ENCODE assay signal across 9 cellular contexts in genomic region chr7:44750921-44751571, GRCh38. TPM values are rescaled to one million over a fixed set of nuclear protein-coding genes. Genes with fewer than 3 reads are reported as not detected.
DNase-seq lines count a peak whose midpoint lies in the region; ATAC-seq, FAIRE-seq and TF ChIP-seq lines count a peak whose summit lies in the region.
"Had no signal": no experiment of that assay in that cellular context is flagged by ENCODE, and none has a peak within 500 bp of the region (broad histone marks: within the 10 kb centered on the region; RNA-seq: fewer than 3 reads in every experiment).

No MANE protein-coding gene starts in this region.

- H3K27ac Mint-ChIP-seq in naive B cell (peak overlapping the region; percentile 96 to 99 (median 98)), HFFc6 (no peak overlapping the region)

- H3K27me3 ChIP-seq in KMS-11 (ENCODE audit: insufficient read depth, low read depth) (no peaks in the 10 kb centered on the region), esophagus squamous epithelium (no peaks in the 10 kb centered on the region)

- H3K4me1 ChIP-seq in KMS-11 (ENCODE audit: low read depth, poor library complexity, severe bottlenecking) (peaks cover 68% of the 10 kb centered on the region), esophagus squamous epithelium (peaks cover 31 to 72% (median 42%) of the 10 kb centered on the region in 3 donors)

- H3K9me3 Mint-ChIP-seq in naive B cell (no peaks in the 10 kb centered on the region), HFFc6 (no peaks in the 10 kb centered on the region)

- peak; percentile 65 for ATAC-seq in GM21529 (IDR thresholded peaks at IDR 0.05; ENCODE audit: unreplicated experiment)
- ATAC-seq in naive B cell (ENCODE audit: low read depth in 2 of 2) = peak; percentile 68 to 72

- H3K27ac ChIP-seq in KMS-11 (peak overlapping the region; percentile 91), esophagus squamous epithelium (peak overlapping the region in 1 of 4 donors; percentile 6)

- no peak overlapping the region for H3K4me3 ChIP-seq in KMS-11 (IDR thresholded peaks at IDR 0.05; ENCODE audit: insufficient read depth, low read depth, low read length)
- H3K4me3 ChIP-seq in esophagus squamous epithelium = no peak overlapping the region

- H3K4me3 Mint-ChIP-seq in naive B cell (peak overlapping the region; percentile 89 to 95 (median 93)), HFFc6 (no peak overlapping the region)

- no peaks in the 10 kb centered on the region for H3K9me3 ChIP-seq in esophagus squamous epithelium

- H3K79me2 ChIP-seq in KMS-11 (ENCODE audit: insufficient read depth, low read depth) = peaks cover 65% of the 10 kb centered on the region

- H2AFZ ChIP-seq in KMS-11 (ENCODE audit: low read depth) = no peak overlapping the region

- TF ChIP-seq POLR2A in GM12891 (IDR thresholded peaks at IDR 0.05; ENCODE audit: low read depth, low read length) = peak; percentile 77
- no peak for TF ChIP-seq POLR2A in esophagus squamous epithelium (IDR thresholded peaks at IDR 0.05)

- H3K36me3 Mint-ChIP-seq in naive B cell = peaks cover 0 to 14% of the 10 kb centered on the region in 2 donors
- H3K36me3 Mint-ChIP-seq in HFFc6 (ENCODE audit: low read depth) = peaks cover 7% of the 10 kb centered on the region

- WGBS in esophagus squamous epithelium, 2 donors = 60 to 62% methylated on average over 2 to 5 of the region's 6 CpGs

- DNase-seq in GM12891 (ENCODE audit: insufficient read length, low spot score) (peak; percentile 61), naive B cell (peak; percentile 81), retina (no peak), esophagus squamous epithelium (lab: John Stamatoyannopoulos, UW) (no peak), HFFc6 (no peak)
- DNase-seq in activated T-cell treated with anti-CD3 and anti-CD28 coated beads, Interleukin-2, amount 50 U/mL, for 48 hours = peak; percentile 49 to 57

- H3K27me3 Mint-ChIP-seq in naive B cell = no peaks in the 10 kb centered on the region
- H3K27me3 Mint-ChIP-seq in HFFc6 (ENCODE audit: insufficient read depth) = no peaks in the 10 kb centered on the region

- intact Hi-C loops in esophagus squamous epithelium (cut with DNase I) = loop anchor here (10.0 kb wide), 1 partner anchor 156 kb away; no protein-coding TSS in a partner anchor

- peaks cover 2% of the 10 kb centered on the region; the same call in 1 of the 2 replicates for H4K20me1 ChIP-seq in KMS-11 (ENCODE audit: insufficient read depth)

- peak overlapping the region; percentile 60 for H3K9ac ChIP-seq in KMS-11

- peak; percentile 89 for FAIRE-seq in GM12891 (lab: Jason Lieb, UNC)
- FAIRE-seq: TTC549 had no signal

- peak overlapping the region; percentile 95 for H3K4me2 ChIP-seq in KMS-11

- H3K36me3 ChIP-seq in KMS-11 (ENCODE audit: insufficient read depth) = no peaks in the 10 kb centered on the region
- peaks cover 0 to 23% (median 0%) of the 10 kb centered on the region in 3 donors for H3K36me3 ChIP-seq in esophagus squamous epithelium

- no peak for TF ChIP-seq CTCF in KMS-11 (conservative IDR thresholded peaks at IDR 0.05; ENCODE audit: low read depth, low read length)
- no peak for TF ChIP-seq CTCF in esophagus squamous epithelium (IDR thresholded peaks at IDR 0.05)
- TF ChIP-seq CTCF in HFFc6 (IDR thresholded peaks at IDR 0.05) = no peak

- H3K4me1 Mint-ChIP-seq in naive B cell (peaks cover 53 to 74% (median 53%) of the 10 kb centered on the region in 3 donors), HFFc6 (ENCODE audit: low read depth) (peaks cover 35% of the 10 kb centered on the region)

TF ChIP-seq in GM12891, 5 proteins besides CTCF, POLR2A, EP300 and RAD21:
- TF ChIP-seq PAX5 (IDR thresholded peaks at IDR 0.05; ENCODE audit: insufficient read depth, low read length, severe bottlenecking) (peak; percentile 56), SPI1 (IDR thresholded peaks at IDR 0.05; ENCODE audit: low read depth, low read length) (peak; percentile 97), TAF1 (IDR thresholded peaks at IDR 0.05; ENCODE audit: low read depth, low read length) (peak; percentile 81; the same call in 1 of the 2 replicates), POU2F2 (IDR thresholded peaks at IDR 0.05; ENCODE audit: low read depth, low read length) (no peak), POLR2AphosphoS5 (IDR thresholded peaks at IDR 0.05; ENCODE audit: low read depth, low read length) (peak; percentile 67; the same call in 1 of the 2 replicates)

RNA-seq across cellular contexts. Expression of gene ZMIZ2, which starts 2.4 kb away (rescaled TPM):
- polyA plus RNA-seq in GM12891 (2012; ENCODE audit: low read depth, missing spikeins) = 67.6 TPM
- 10 to 100 TPM in 5 of 6 donors, 1 to 10 TPM in 1; 5.8 to 22.8 (median 13.4) TPM for polyA plus RNA-seq in naive B cell (ENCODE audit: low read depth in 6 of 6)
- total RNA-seq in esophagus squamous epithelium = 10 to 100 TPM in 3 of 4 donors, 1 to 10 TPM in 1; 6.9 to 25.4 (median 18.3) TPM
- total RNA-seq in HFFc6 (2021; fragmentation: NEBNext Ultra II Directional; extraction: Animal tissue kit (Norgen Biotek cat#: 25700)) = 10 to 100 TPM; 33.2 to 42.4 (median 36.6) TPM

RNA-seq across cellular contexts. Expression of gene PPIA, which starts 45.4 kb away (rescaled TPM):
- 3,026 TPM for polyA plus RNA-seq in GM12891 (2012; ENCODE audit: low read depth, missing spikeins)
- 1,000 to 10,000 TPM; 2,925 to 4,431 (median 4,097) TPM for polyA plus RNA-seq in naive B cell (ENCODE audit: low read depth in 6 of 6)
- total RNA-seq in esophagus squamous epithelium = 1,000 to 10,000 TPM; 1,726 to 3,682 (median 2,875) TPM
- 1,000 to 10,000 TPM; 2,348 to 2,538 (median 2,460) TPM for total RNA-seq in HFFc6 (2021; fragmentation: NEBNext Ultra II Directional; extraction: Animal tissue kit (Norgen Biotek cat#: 25700))

Comparison
In these comparisons a context has a peak if more than half of its experiments do, and no peak if none do; other contexts are left out.
1. DNase-seq: peak in GM12891 (single experiment), activated T-cell treated with anti-CD3 and anti-CD28 coated beads, Interleukin-2, amount 50 U/mL, for 48 hours (2 of 2) and naive B cell (single experiment); none in retina (single experiment), esophagus squamous epithelium (single experiment) and HFFc6 (single experiment).